ENCODE assay signal across 8 cellular contexts in genomic region chr1:243850013-243850367, GRCh38. TPM values are rescaled to one million over a fixed set of nuclear protein-coding genes. Genes with fewer than 3 reads are reported as not detected.
A peak's percentile ranks its signal among the peaks of the same experiment; 100 is the strongest.
DNase-seq lines count a peak whose midpoint lies in the region; ATAC-seq and TF ChIP-seq lines count a peak whose summit lies in the region.

TSS of gene AKT3 (minus strand) at chr1:243850243. CDS start at chr1:243843170, 7,073 bp downstream.

- WGBS in right cardiac atrium = 1% methylated on average over 26 of the region's 39 CpGs

- H3K36me3 Mint-ChIP-seq in activated T-cell treated with anti-CD3 and anti-CD28 coated beads, Interleukin-2, amount 50 U/mL, for 4 hours (ENCODE audit: insufficient read depth) = no peaks in the 10 kb centered on the region

- H3K4me3 ChIP-seq in adipocyte (ENCODE audit: low read length) (peak within 1 kb of the TSS; percentile 96), right cardiac atrium (ENCODE audit: low read length) (peak within 1 kb of the TSS; percentile 69), retinal pigment epithelial cell (ENCODE audit: low read length) (peak within 1 kb of the TSS; percentile 76)

- intact Hi-C loops in right cardiac atrium (cut with DNase I) = loop anchor here in 1 of 4 donors (5.0 kb wide), 1 partner anchor 197 kb away; no protein-coding TSS in a partner anchor

- ATAC-seq in activated T-cell treated with anti-CD3 and anti-CD28 coated beads, Interleukin-2, amount 50 U/mL, for 4 hours = no peak
- ATAC-seq in right cardiac atrium (peak in 1 of 2 donors; percentile 87), GM19328 (IDR thresholded peaks at IDR 0.05; ENCODE audit: unreplicated experiment) (no peak)

- H3K27ac ChIP-seq in right cardiac atrium (ENCODE audit: low read length) = peak within 1 kb of the TSS; percentile 98

- peaks cover 37% of the 10 kb centered on the region for H3K4me1 Mint-ChIP-seq in activated T-cell treated with anti-CD3 and anti-CD28 coated beads, Interleukin-2, amount 50 U/mL, for 4 hours (ENCODE audit: low read depth)

- H3K27me3 ChIP-seq in adipocyte (replicated peaks; ENCODE audit: control insufficient read depth, insufficient read depth, low read length) (no peaks in the 10 kb centered on the region), right cardiac atrium (ENCODE audit: control insufficient read depth, insufficient read depth) (no peaks in the 10 kb centered on the region)

- no peaks in the 10 kb centered on the region for H3K36me3 ChIP-seq in adipocyte (ENCODE audit: control insufficient read depth, insufficient read depth, low read length, severe bottlenecking)

- TF ChIP-seq CTCF in retinal pigment epithelial cell (conservative IDR thresholded peaks at IDR 0.05; ENCODE audit: low read depth, low read length) (no peak), GM13977 (IDR thresholded peaks at IDR 0.05; ENCODE audit: extremely low read depth, insufficient read depth, missing control alignments) (no peak)

- H3K4me3 Mint-ChIP-seq in activated T-cell treated with anti-CD3 and anti-CD28 coated beads, Interleukin-2, amount 50 U/mL, for 4 hours = peak within 1 kb of the TSS; percentile 93

- H3K4me1 ChIP-seq in adipocyte (ENCODE audit: control insufficient read depth, insufficient read depth, low read length) = peaks cover 12% of the 10 kb centered on the region
- no peaks in the 10 kb centered on the region for H3K4me1 ChIP-seq in right cardiac atrium (ENCODE audit: control insufficient read depth, insufficient read depth, low read length)

- in situ Hi-C loops in GM13977 (cut with MboI; ENCODE audit: low pct_unique_long_range_greater_than_20kb, low sequenced_read_pairs, unreplicated experiment) = no loop called here

- DNase-seq in activated T-cell treated with anti-CD3 and anti-CD28 coated beads, Interleukin-2, amount 50 U/mL, for 4 hours = no peak
- DNase-seq in activated T-cell treated with anti-CD3 and anti-CD28 coated beads, Interleukin-2, amount 50 U/mL, for 1 hour = no peak
- DNase-seq in adipocyte (ENCODE audit: low read depth) = no peak
- DNase-seq in right cardiac atrium = no peak
- DNase-seq in retinal pigment epithelial cell (ENCODE audit: low read depth) = no peak
- DNase-seq in GM13977 (ENCODE audit: low spot score) = no peak
- no peak for DNase-seq in AG08395 (ENCODE audit: low spot score)

- peak within 1 kb of the TSS; percentile 88 for H3K9ac ChIP-seq in adipocyte (ENCODE audit: low read length)

- H3K9me3 ChIP-seq in adipocyte (ENCODE audit: control insufficient read depth, low read length) (no peaks in the 10 kb centered on the region), right cardiac atrium (ENCODE audit: control insufficient read depth, low read length) (no peaks in the 10 kb centered on the region)

- H3K27me3 Mint-ChIP-seq in activated T-cell treated with anti-CD3 and anti-CD28 coated beads, Interleukin-2, amount 50 U/mL, for 4 hours (ENCODE audit: low read depth) = peaks cover 2% of the 10 kb centered on the region

- no peaks in the 10 kb centered on the region for H3K9me3 Mint-ChIP-seq in activated T-cell treated with anti-CD3 and anti-CD28 coated beads, Interleukin-2, amount 50 U/mL, for 4 hours

RNA-seq across cellular contexts. Expression of gene AKT3, which starts in this region (rescaled TPM):
- 10 to 100 TPM; 17.9 to 19.1 (median 18.3) TPM for total RNA-seq in activated T-cell treated with anti-CD3 and anti-CD28 coated beads, Interleukin-2, amount 50 U/mL, for 4 hours
- 10 to 100 TPM; 37.0 to 61.2 (median 52.5) TPM for total RNA-seq in right cardiac atrium
- 8.4 TPM for polyA plus RNA-seq in right cardiac atrium
